Comparison of ENCODE assay signal across 7 cellular contexts in genomic region chr1:147030254-147030653, GRCh38.
DNase-seq lines count a peak whose midpoint lies in the region; ATAC-seq, FAIRE-seq and TF ChIP-seq lines count a peak whose summit lies in the region.
"Not testable (repeated sequence)": the region's sequence is repeated elsewhere in the genome, so short reads cannot be mapped to it uniquely, and the experiment has no call there.

No MANE protein-coding gene starts in this region.

- H3K23ac ChIP-seq in IMR-90 (ENCODE audit: low read depth, low read length); trophoblast cell (ENCODE audit: low read length): not testable (repeated sequence)

- not testable (repeated sequence) for H3K4me1 ChIP-seq in IMR-90 (ENCODE audit: control insufficient read depth, insufficient read depth, low read length); trophoblast cell (ENCODE audit: control insufficient read depth in 1 of 2, insufficient read depth in 2 of 2, low read length in 2 of 2)

- not testable (repeated sequence) for TF ChIP-seq CTCF in IMR-90 (conservative IDR thresholded peaks at IDR 0.05; ENCODE audit: low read depth, low read length); bronchial epithelial cell (IDR thresholded peaks at IDR 0.05; ENCODE audit: insufficient read depth, low read length, severe bottlenecking); fibroblast of the aortic adventitia (IDR thresholded peaks at IDR 0.05; ENCODE audit: insufficient read depth, low read length)

- not testable (repeated sequence) for H3K9ac ChIP-seq in IMR-90 (ENCODE audit: low read depth, low read length); trophoblast cell (ENCODE audit: low read length)

- H3K14ac ChIP-seq in IMR-90 (replicated peaks; ENCODE audit: low read depth, low read length); trophoblast cell (ENCODE audit: low read length): not testable (repeated sequence)

- not testable (repeated sequence) for H3K56ac ChIP-seq in IMR-90 (ENCODE audit: extremely low read depth, insufficient read depth, low read length)

- not testable (repeated sequence) for H3K4me2 ChIP-seq in IMR-90 (ENCODE audit: low read depth, low read length); trophoblast cell (ENCODE audit: low read length)

- POLR2A ChIA-PET in IMR-90 (lab: Charles Lee; ENCODE audit: unreplicated experiment) = not testable (repeated sequence)

- peak; percentile 66 for FAIRE-seq in bronchial epithelial cell (lab: Jason Lieb, UNC)

- not testable (repeated sequence) for H3K27me3 ChIP-seq in IMR-90 (ENCODE audit: control insufficient read depth, insufficient read depth, low read length); bronchial epithelial cell (ENCODE audit: control insufficient read depth, insufficient read depth, low read length); trophoblast cell (ENCODE audit: insufficient read depth, low read length)

- in situ Hi-C loops in IMR-90 (cut with MboI; ENCODE audit: low sequenced_read_pairs) = not testable (repeated sequence)

- not testable (repeated sequence) for H2BK120ac ChIP-seq in IMR-90 (ENCODE audit: low read depth, low read length); trophoblast cell (ENCODE audit: insufficient read depth, low read length, poor library complexity)

- not testable (repeated sequence) for H2AFZ ChIP-seq in IMR-90 (replicated peaks; ENCODE audit: low read length, poor library complexity); trophoblast cell (ENCODE audit: insufficient read depth, low read length, poor library complexity)

- not testable (repeated sequence) for H3K79me2 ChIP-seq in trophoblast cell (ENCODE audit: control insufficient read depth, insufficient read depth, low read length, poor library complexity)

- H3K27ac ChIP-seq in IMR-90 (ENCODE audit: insufficient read depth, low read length); trophoblast cell (ENCODE audit: low read depth, low read length): not testable (repeated sequence)

- not testable (repeated sequence) for H4K12ac ChIP-seq in trophoblast cell (ENCODE audit: low read depth, low read length)

- not testable (repeated sequence) for H3K79me1 ChIP-seq in IMR-90 (ENCODE audit: low read depth in 1 of 2, low read length in 2 of 2); trophoblast cell (ENCODE audit: low read length)

- BruUV-seq in IMR-90 (replicated peaks; lab: Mats Ljungman, UMichigan) = not testable (repeated sequence)

- H2BK20ac ChIP-seq in IMR-90 (ENCODE audit: low read depth, low read length) = not testable (repeated sequence)

- not testable (repeated sequence) for H2BK15ac ChIP-seq in IMR-90 (ENCODE audit: low read depth, low read length)

- H3K9me3 ChIP-seq in IMR-90 (ENCODE audit: control insufficient read depth, insufficient read depth, low read length); trophoblast cell (ENCODE audit: insufficient read depth, low read depth, low read length): not testable (repeated sequence)

- dilution Hi-C loops in IMR-90 (cut with HindIII; ENCODE audit: low sequenced_read_pairs, unreplicated experiment) = not testable (repeated sequence)

- not testable (repeated sequence) for H2AK5ac ChIP-seq in IMR-90 (ENCODE audit: low read depth, low read length); trophoblast cell (ENCODE audit: low read length)

- H4K20me1 ChIP-seq in IMR-90 (ENCODE audit: insufficient read depth, low read length) = not testable (repeated sequence)

- not testable (repeated sequence) for H3K9me3 Mint-ChIP-seq in activated T-cell treated with anti-CD3 and anti-CD28 coated beads, Interleukin-2, amount 50 U/mL, for 72 hours

- not testable (repeated sequence) for H2BK5ac ChIP-seq in IMR-90 (ENCODE audit: low read depth, low read length, poor library complexity, severe bottlenecking); trophoblast cell (ENCODE audit: low read depth, low read length, poor library complexity)

- CTCF ChIA-PET in IMR-90 (lab: Yijun Ruan, JAX) = not testable (repeated sequence)

- H3K36me3 Mint-ChIP-seq in activated T-cell treated with anti-CD3 and anti-CD28 coated beads, Interleukin-2, amount 50 U/mL, for 72 hours (ENCODE audit: insufficient read depth in 2 of 2) = not testable (repeated sequence)

- H3K4me3 ChIP-seq in IMR-90 (ENCODE audit: insufficient read depth, low read depth, low read length); bronchial epithelial cell (ENCODE audit: low read depth, low read length); fibroblast of the aortic adventitia (ENCODE audit: low read depth, low read length); trophoblast cell (ENCODE audit: low read depth, low read length): not testable (repeated sequence)

- intact Hi-C loops in IMR-90 (cut with micrococcal nuclease) = not testable (repeated sequence)

- TF ChIP-seq POLR2A in IMR-90 (IDR thresholded peaks at IDR 0.05; ENCODE audit: low read depth, low read length) = not testable (repeated sequence)

- peak; percentile 59; the same call in 1 of the 2 replicates for ATAC-seq in IMR-90 (ENCODE audit: low read depth)
- peak; percentile 82 to 90 for ATAC-seq in activated T-cell treated with anti-CD3 and anti-CD28 coated beads, Interleukin-2, amount 50 U/mL, for 72 hours (replicated peaks in 1 of 2)

- H3K36me3 ChIP-seq in IMR-90 (ENCODE audit: control insufficient read depth, insufficient read depth, low read length); bronchial epithelial cell (ENCODE audit: control insufficient read depth, insufficient read depth, low read length); trophoblast cell (ENCODE audit: control insufficient read depth in 1 of 2, insufficient read depth in 2 of 2, low read length in 2 of 2): not testable (repeated sequence)

- H2BK12ac ChIP-seq in trophoblast cell (ENCODE audit: low read length) = not testable (repeated sequence)

- H3K4me1 Mint-ChIP-seq in activated T-cell treated with anti-CD3 and anti-CD28 coated beads, Interleukin-2, amount 50 U/mL, for 72 hours (ENCODE audit: low read depth) = peaks cover 44% of the 10 kb centered on the region

- not testable (repeated sequence) for H4K91ac ChIP-seq in IMR-90 (ENCODE audit: insufficient read depth, low read depth, low read length); trophoblast cell (ENCODE audit: low read depth, low read length)

- DNase-seq in GM04504 (ENCODE audit: low read depth) = peak; percentile 3
- DNase-seq in IMR-90 = peak; percentile 31
- DNase-seq in RKO (ENCODE audit: low spot score) = peak; percentile 61
- DNase-seq in activated T-cell treated with anti-CD3 and anti-CD28 coated beads, Interleukin-2, amount 50 U/mL, for 72 hours = peak; percentile 3 to 30
- peak; percentile 69 for DNase-seq in bronchial epithelial cell (ENCODE audit: low read depth)
- peak; percentile 13 for DNase-seq in fibroblast of the aortic adventitia (ENCODE audit: low read depth)
- peak; percentile 33 to 65 for DNase-seq in trophoblast cell

- H3K4ac ChIP-seq in IMR-90 (ENCODE audit: low read depth, low read length); trophoblast cell (ENCODE audit: low read depth, low read length): not testable (repeated sequence)

- not testable (repeated sequence) for TF ChIP-seq RAD21 in IMR-90 (IDR thresholded peaks at IDR 0.05; ENCODE audit: low read length)

- not testable (repeated sequence) for H3K27ac Mint-ChIP-seq in activated T-cell treated with anti-CD3 and anti-CD28 coated beads, Interleukin-2, amount 50 U/mL, for 72 hours

- H4K5ac ChIP-seq in IMR-90 (ENCODE audit: low read depth, low read length) = not testable (repeated sequence)

- not testable (repeated sequence) for H4K8ac ChIP-seq in IMR-90 (ENCODE audit: low read depth in 2 of 2, low read length in 2 of 2); trophoblast cell (ENCODE audit: low read depth, low read length)

- no CpG with 5 or more reads among the region's 2 CpGs for WGBS in IMR-90 (ENCODE audit: extremely low coverage in 2 of 2, insufficient read length in 1 of 2), 2 experiments
- whole genome bisulfite sequencing in trophoblast cell (ENCODE audit: extremely low coverage, insufficient coverage, insufficient read length) = no CpG with 5 or more reads among the region's 2 CpGs

- H3K4me3 Mint-ChIP-seq in activated T-cell treated with anti-CD3 and anti-CD28 coated beads, Interleukin-2, amount 50 U/mL, for 72 hours = peak overlapping the region in 1 of 2 donors; percentile 21

- H3K18ac ChIP-seq in IMR-90 (ENCODE audit: low read depth, low read length); trophoblast cell (ENCODE audit: low read length): not testable (repeated sequence)

- peaks cover 32% of the 10 kb centered on the region for H3K27me3 Mint-ChIP-seq in activated T-cell treated with anti-CD3 and anti-CD28 coated beads, Interleukin-2, amount 50 U/mL, for 72 hours (ENCODE audit: low read depth)

- H3K9me1 ChIP-seq in IMR-90 (ENCODE audit: insufficient read depth, low read length) = not testable (repeated sequence)

- not testable (repeated sequence) for H2AK9ac ChIP-seq in IMR-90 (replicated peaks; ENCODE audit: low read depth, low read length, poor library complexity)

Comparison
In these comparisons a context has a peak if more than half of its experiments do, and no peak if none do; other contexts are left out.
1. DNase-seq: peak in every context shown above with its lines; median percentile 69 in bronchial epithelial cell; 61 in RKO; 49 in trophoblast cell; 31 in IMR-90; 16 in activated T-cell treated with anti-CD3 and anti-CD28 coated beads, Interleukin-2, amount 50 U/mL, for 72 hours; 13 in fibroblast of the aortic adventitia; 3 in GM04504.